16 cellular contexts compared by ENCODE assay signal in genomic region chr11:85732968-85733367, GRCh38. TPM values are rescaled to one million over a fixed set of nuclear protein-coding genes. Genes with fewer than 3 reads are reported as not detected.
DNase-seq lines count a peak whose midpoint lies in the region; ATAC-seq and TF ChIP-seq lines count a peak whose summit lies in the region.
"Had no signal": no experiment of that assay in that cellular context is flagged by ENCODE, and none has a peak within 500 bp of the region (broad histone marks: within the 10 kb centered on the region; RNA-seq: fewer than 3 reads in every experiment).

No MANE protein-coding gene starts in this region.

- intact Hi-C loops in gastrocnemius medialis (cut with DNase I; ENCODE audit: low total_unique reads), result no loop called here

- ATAC-seq in GM18867 (IDR thresholded peaks at IDR 0.05; ENCODE audit: unreplicated experiment) (peak; percentile 88), GM19467 (IDR thresholded peaks at IDR 0.05; ENCODE audit: unreplicated experiment) (peak; percentile 97), HG02938 (IDR thresholded peaks at IDR 0.05; ENCODE audit: unreplicated experiment) (peak; percentile 93), HG03342 (IDR thresholded peaks at IDR 0.05; ENCODE audit: unreplicated experiment) (peak; percentile 53), gastrocnemius medialis (no peak)
- ATAC-seq: T-helper 17 cell had no signal

- peaks cover 3 to 4% of the 10 kb centered on the region in 2 donors for H3K4me1 ChIP-seq in gastrocnemius medialis

- TF ChIP-seq CTCF in gastrocnemius medialis (IDR thresholded peaks at IDR 0.05 in 4 of 5, conservative IDR thresholded peaks at IDR 0.05 in 1 of 5), result no peak

- DNase-seq in NK-92 (lab: John Stamatoyannopoulos, UW; ENCODE audit: unreplicated experiment) (no peak), SIG-M5 (lab: John Stamatoyannopoulos, UW) (no peak), gastrocnemius medialis (no peak), NCI-H524 treated with DMSO at 0.1 percent for 48 hours (lab: John Stamatoyannopoulos, UW) (no peak)
- DNase-seq: CD4-positive, CD25-positive, alpha-beta regulatory T cell; KG1; NCI-H1092; NCI-H2107; NCI-H748 treated with DMSO at 0.1 percent for 48 hours; SHP77 treated with DMSO at 0.1 percent for 48 hours; T-helper 17 cell had no signal

- no peak for TF ChIP-seq POLR2A in gastrocnemius medialis (IDR thresholded peaks at IDR 0.05)

- no peak overlapping the region for H3K4me3 ChIP-seq in gastrocnemius medialis

- no peaks in the 10 kb centered on the region for H3K27me3 ChIP-seq in gastrocnemius medialis

- H3K27ac ChIP-seq in gastrocnemius medialis, result no peak overlapping the region
- H3K27ac ChIP-seq: HL-60 had no signal

- H3K36me3 ChIP-seq in gastrocnemius medialis, result no peaks in the 10 kb centered on the region

- H3K9me3 ChIP-seq in gastrocnemius medialis, result no peaks in the 10 kb centered on the region

- in situ Hi-C loops in gastrocnemius medialis (cut with MboI; ENCODE audit: low sequenced_read_pairs in 4 of 4), result no loop called here

RNA-seq across cellular contexts. Expression of gene CCDC89, which starts 47.0 kb away (rescaled TPM):
- under 1 TPM in 1 of 4 donors, not detected in 3; 0.29 TPM for total RNA-seq in gastrocnemius medialis
- total RNA-seq: CD4-positive, CD25-positive, alpha-beta regulatory T cell had no signal

Comparison
In these comparisons a context has a peak if more than half of its experiments do, and no peak if none do; other contexts are left out.
1. ATAC-seq: peak in GM18867 (single experiment), GM19467 (single experiment), HG02938 (single experiment) and HG03342 (single experiment); none in gastrocnemius medialis (0 of 2).